ENCODE assay signal across 1 cellular context in genomic region chr3:101928890-101929289, GRCh38.
TF ChIP-seq lines count a peak whose summit lies in the region.

No MANE protein-coding gene starts in this region.

TF ChIP-seq in GM12878, 131 proteins besides CTCF, POLR2A, EP300 and RAD21 (continued from another document):
- no peak for TF ChIP-seq HSF1 (IDR thresholded peaks at IDR 0.05; ENCODE audit: low read depth, low read length)
- no peak for TF ChIP-seq SP1 (IDR thresholded peaks at IDR 0.05; ENCODE audit: low read depth, low read length)
